1 cellular context compared by ENCODE assay signal in the genomic region with DNA sequence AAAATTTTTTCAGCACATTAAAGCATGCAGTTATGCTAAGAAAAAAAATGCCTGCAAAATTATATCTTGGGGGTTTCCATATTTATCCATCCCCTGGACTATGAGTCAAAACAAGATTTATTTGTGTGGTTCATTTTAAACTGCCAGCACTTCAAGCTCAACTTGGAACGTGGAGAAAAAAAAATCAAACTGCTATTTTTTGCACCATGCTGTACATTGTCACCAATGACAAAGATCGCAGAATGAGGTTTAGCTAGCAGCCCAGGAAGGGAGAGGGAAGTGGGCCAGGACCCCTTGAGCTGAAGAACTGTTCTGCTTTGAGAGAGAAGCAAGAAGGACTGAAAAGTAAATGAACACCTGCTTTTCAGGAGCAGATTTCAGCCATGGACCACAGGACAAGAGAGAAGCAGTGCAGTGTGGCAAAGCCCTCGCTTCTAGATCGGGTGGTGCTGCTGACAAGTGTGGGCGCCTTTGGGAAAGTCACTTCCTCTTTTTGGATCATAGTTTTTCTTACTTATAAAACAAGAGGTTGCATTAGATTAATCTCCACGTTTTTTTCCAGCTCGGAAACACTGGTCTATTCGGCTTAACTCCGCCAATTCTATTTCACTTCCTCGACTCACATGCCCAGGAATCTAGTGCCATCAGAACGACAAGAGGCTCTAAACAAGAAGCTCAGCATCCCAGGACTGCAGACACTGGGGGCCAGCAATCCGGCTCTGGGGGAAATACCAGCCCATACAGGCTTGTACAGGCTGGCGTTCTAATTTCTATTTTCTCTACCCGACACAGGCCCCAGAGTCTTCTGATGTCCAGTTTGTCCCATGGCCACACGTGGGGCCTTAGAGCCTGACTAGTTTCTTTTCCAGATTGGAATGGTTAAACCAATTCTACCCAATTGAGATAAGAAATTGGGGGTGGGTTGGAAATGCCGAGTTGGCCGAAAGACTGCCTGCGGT.
TF ChIP-seq lines count a peak whose summit lies in the region.

No MANE protein-coding gene starts in this region.

TF ChIP-seq in WTC11, 78 proteins besides CTCF, POLR2A, EP300 and RAD21 (continued from another document):
- TF ChIP-seq, protein P1, sequence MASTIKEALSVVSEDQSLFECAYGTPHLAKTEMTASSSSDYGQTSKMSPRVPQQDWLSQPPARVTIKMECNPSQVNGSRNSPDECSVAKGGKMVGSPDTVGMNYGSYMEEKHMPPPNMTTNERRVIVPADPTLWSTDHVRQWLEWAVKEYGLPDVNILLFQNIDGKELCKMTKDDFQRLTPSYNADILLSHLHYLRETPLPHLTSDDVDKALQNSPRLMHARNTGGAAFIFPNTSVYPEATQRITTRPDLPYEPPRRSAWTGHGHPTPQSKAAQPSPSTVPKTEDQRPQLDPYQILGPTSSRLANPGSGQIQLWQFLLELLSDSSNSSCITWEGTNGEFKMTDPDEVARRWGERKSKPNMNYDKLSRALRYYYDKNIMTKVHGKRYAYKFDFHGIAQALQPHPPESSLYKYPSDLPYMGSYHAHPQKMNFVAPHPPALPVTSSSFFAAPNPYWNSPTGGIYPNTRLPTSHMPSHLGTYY (CRISPR knock-in tag; IDR thresholded peaks at IDR 0.05), result no peak
- no peak for TF ChIP-seq MYBL2 (CRISPR knock-in tag; IDR thresholded peaks at IDR 0.05)
- TF ChIP-seq, protein P2, sequence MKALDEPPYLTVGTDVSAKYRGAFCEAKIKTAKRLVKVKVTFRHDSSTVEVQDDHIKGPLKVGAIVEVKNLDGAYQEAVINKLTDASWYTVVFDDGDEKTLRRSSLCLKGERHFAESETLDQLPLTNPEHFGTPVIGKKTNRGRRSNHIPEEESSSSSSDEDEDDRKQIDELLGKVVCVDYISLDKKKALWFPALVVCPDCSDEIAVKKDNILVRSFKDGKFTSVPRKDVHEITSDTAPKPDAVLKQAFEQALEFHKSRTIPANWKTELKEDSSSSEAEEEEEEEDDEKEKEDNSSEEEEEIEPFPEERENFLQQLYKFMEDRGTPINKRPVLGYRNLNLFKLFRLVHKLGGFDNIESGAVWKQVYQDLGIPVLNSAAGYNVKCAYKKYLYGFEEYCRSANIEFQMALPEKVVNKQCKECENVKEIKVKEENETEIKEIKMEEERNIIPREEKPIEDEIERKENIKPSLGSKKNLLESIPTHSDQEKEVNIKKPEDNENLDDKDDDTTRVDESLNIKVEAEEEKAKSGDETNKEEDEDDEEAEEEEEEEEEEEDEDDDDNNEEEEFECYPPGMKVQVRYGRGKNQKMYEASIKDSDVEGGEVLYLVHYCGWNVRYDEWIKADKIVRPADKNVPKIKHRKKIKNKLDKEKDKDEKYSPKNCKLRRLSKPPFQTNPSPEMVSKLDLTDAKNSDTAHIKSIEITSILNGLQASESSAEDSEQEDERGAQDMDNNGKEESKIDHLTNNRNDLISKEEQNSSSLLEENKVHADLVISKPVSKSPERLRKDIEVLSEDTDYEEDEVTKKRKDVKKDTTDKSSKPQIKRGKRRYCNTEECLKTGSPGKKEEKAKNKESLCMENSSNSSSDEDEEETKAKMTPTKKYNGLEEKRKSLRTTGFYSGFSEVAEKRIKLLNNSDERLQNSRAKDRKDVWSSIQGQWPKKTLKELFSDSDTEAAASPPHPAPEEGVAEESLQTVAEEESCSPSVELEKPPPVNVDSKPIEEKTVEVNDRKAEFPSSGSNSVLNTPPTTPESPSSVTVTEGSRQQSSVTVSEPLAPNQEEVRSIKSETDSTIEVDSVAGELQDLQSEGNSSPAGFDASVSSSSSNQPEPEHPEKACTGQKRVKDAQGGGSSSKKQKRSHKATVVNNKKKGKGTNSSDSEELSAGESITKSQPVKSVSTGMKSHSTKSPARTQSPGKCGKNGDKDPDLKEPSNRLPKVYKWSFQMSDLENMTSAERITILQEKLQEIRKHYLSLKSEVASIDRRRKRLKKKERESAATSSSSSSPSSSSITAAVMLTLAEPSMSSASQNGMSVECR (CRISPR knock-in tag; IDR thresholded peaks at IDR 0.05; ENCODE audit: borderline replicate concordance), result no peak
- TF ChIP-seq TEAD4 (CRISPR knock-in tag; IDR thresholded peaks at IDR 0.05), result no peak
- TF ChIP-seq, protein P3, sequence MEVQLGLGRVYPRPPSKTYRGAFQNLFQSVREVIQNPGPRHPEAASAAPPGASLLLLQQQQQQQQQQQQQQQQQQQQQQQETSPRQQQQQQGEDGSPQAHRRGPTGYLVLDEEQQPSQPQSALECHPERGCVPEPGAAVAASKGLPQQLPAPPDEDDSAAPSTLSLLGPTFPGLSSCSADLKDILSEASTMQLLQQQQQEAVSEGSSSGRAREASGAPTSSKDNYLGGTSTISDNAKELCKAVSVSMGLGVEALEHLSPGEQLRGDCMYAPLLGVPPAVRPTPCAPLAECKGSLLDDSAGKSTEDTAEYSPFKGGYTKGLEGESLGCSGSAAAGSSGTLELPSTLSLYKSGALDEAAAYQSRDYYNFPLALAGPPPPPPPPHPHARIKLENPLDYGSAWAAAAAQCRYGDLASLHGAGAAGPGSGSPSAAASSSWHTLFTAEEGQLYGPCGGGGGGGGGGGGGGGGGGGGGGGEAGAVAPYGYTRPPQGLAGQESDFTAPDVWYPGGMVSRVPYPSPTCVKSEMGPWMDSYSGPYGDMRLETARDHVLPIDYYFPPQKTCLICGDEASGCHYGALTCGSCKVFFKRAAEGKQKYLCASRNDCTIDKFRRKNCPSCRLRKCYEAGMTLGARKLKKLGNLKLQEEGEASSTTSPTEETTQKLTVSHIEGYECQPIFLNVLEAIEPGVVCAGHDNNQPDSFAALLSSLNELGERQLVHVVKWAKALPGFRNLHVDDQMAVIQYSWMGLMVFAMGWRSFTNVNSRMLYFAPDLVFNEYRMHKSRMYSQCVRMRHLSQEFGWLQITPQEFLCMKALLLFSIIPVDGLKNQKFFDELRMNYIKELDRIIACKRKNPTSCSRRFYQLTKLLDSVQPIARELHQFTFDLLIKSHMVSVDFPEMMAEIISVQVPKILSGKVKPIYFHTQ (CRISPR knock-in tag; IDR thresholded peaks at IDR 0.05), result no peak
- TF ChIP-seq, protein P4, sequence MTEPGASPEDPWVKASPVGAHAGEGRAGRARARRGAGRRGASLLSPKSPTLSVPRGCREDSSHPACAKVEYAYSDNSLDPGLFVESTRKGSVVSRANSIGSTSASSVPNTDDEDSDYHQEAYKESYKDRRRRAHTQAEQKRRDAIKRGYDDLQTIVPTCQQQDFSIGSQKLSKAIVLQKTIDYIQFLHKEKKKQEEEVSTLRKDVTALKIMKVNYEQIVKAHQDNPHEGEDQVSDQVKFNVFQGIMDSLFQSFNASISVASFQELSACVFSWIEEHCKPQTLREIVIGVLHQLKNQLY (CRISPR knock-in tag; IDR thresholded peaks at IDR 0.05), result no peak
- TF ChIP-seq, protein P5, sequence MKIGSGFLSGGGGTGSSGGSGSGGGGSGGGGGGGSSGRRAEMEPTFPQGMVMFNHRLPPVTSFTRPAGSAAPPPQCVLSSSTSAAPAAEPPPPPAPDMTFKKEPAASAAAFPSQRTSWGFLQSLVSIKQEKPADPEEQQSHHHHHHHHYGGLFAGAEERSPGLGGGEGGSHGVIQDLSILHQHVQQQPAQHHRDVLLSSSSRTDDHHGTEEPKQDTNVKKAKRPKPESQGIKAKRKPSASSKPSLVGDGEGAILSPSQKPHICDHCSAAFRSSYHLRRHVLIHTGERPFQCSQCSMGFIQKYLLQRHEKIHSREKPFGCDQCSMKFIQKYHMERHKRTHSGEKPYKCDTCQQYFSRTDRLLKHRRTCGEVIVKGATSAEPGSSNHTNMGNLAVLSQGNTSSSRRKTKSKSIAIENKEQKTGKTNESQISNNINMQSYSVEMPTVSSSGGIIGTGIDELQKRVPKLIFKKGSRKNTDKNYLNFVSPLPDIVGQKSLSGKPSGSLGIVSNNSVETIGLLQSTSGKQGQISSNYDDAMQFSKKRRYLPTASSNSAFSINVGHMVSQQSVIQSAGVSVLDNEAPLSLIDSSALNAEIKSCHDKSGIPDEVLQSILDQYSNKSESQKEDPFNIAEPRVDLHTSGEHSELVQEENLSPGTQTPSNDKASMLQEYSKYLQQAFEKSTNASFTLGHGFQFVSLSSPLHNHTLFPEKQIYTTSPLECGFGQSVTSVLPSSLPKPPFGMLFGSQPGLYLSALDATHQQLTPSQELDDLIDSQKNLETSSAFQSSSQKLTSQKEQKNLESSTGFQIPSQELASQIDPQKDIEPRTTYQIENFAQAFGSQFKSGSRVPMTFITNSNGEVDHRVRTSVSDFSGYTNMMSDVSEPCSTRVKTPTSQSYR (CRISPR knock-in tag; IDR thresholded peaks at IDR 0.05), result no peak
